Comparison of ENCODE assay signal across 9 cellular contexts in the genomic region with DNA sequence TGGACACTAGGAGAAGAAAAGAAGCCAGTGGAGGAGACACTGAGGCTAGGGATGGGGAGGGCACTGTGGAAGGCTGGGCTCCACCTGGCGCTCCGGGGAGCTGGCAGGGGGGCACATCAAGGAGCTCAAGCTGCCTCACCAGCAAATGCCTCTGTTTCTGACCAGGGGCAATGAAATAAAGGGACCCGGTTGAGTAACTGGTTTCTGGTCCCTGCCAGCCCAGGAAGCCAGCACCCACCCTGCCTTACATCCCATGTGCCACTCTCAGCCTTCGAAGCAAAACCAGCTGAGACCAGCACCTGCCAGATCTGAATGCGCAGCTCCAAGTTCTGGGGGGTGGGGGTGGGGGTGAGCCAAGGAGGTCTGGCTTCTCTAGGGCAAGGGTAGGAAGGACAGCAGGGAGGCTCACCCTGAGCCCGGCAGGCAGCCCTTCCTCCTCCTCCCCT.
DNase-seq lines count a peak whose midpoint lies in the region; ATAC-seq, FAIRE-seq and TF ChIP-seq lines count a peak whose summit lies in the region.
"Had no signal": no experiment of that assay in that cellular context is flagged by ENCODE, and none has a peak within 500 bp of the region (broad histone marks: within the 10 kb centered on the region; RNA-seq: fewer than 3 reads in every experiment).

No MANE protein-coding gene starts in this region.

- H3K4me3 ChIP-seq in AG04449 (ENCODE audit: low read depth, low read length) = peak overlapping the region; percentile 1; the same call in 1 of the 2 replicates
- peak overlapping the region; percentile 51 for H3K4me3 ChIP-seq in HUES6 (ENCODE audit: low read depth, low read length)
- H3K4me3 ChIP-seq in muscle layer of duodenum (ENCODE audit: low read depth in 1 of 2, low read length in 2 of 2) = peak overlapping the region; percentile 11 to 44

- H3K27ac Mint-ChIP-seq in central memory CD8-positive, alpha-beta T cell (ENCODE audit: low read depth) = no peak overlapping the region

- H3K36me3 Mint-ChIP-seq in central memory CD8-positive, alpha-beta T cell (ENCODE audit: insufficient read depth) = no peaks in the 10 kb centered on the region

- H3K27me3 Mint-ChIP-seq in central memory CD8-positive, alpha-beta T cell = peaks cover 27% of the 10 kb centered on the region

- peak; percentile 31 for ATAC-seq in central memory CD8-positive, alpha-beta T cell (replicated peaks; ENCODE audit: extremely low read depth, poor library complexity, severe bottlenecking)

- peaks cover 9% of the 10 kb centered on the region for H3K4me1 Mint-ChIP-seq in central memory CD8-positive, alpha-beta T cell

- H3K4me3 Mint-ChIP-seq in central memory CD8-positive, alpha-beta T cell = peak overlapping the region; percentile 42

- peaks cover 18% of the 10 kb centered on the region; the same call in 1 of the 2 replicates for H3K27me3 ChIP-seq in HUES6 (ENCODE audit: control insufficient read depth, insufficient read depth, low read length)
- H3K27me3 ChIP-seq in muscle layer of duodenum (ENCODE audit: low read depth, low read length) = no peaks in the 10 kb centered on the region

- H3K9me3 Mint-ChIP-seq in central memory CD8-positive, alpha-beta T cell = no peaks in the 10 kb centered on the region

- peak overlapping the region; percentile 42 for H3K9ac ChIP-seq in HUES6 (ENCODE audit: low read length)

- no peaks in the 10 kb centered on the region for H3K9me3 ChIP-seq in HUES6 (ENCODE audit: control insufficient read depth, insufficient read depth, low read depth, low read length)
- no peaks in the 10 kb centered on the region for H3K9me3 ChIP-seq in muscle layer of duodenum (ENCODE audit: control insufficient read depth in 1 of 2, low read length in 2 of 2)

- H3K36me3 ChIP-seq in HUES6 (ENCODE audit: control insufficient read depth, insufficient read depth, low read length) (no peaks in the 10 kb centered on the region), muscle layer of duodenum (ENCODE audit: control insufficient read depth in 1 of 2, insufficient read depth in 2 of 2, low read length in 2 of 2) (no peaks in the 10 kb centered on the region)

- POLR2A ChIA-PET in AG04449 (lab: Yijun Ruan, JAX) = no interaction called here

- peaks cover 22% of the 10 kb centered on the region for H3K4me1 ChIP-seq in HUES6 (ENCODE audit: control insufficient read depth, insufficient read depth, low read length)
- peaks cover 0 to 10% of the 10 kb centered on the region in 2 donors for H3K4me1 ChIP-seq in muscle layer of duodenum (ENCODE audit: control insufficient read depth in 1 of 2, insufficient read depth in 2 of 2, low read length in 2 of 2)

- no peak for TF ChIP-seq CTCF in AG04449 (IDR thresholded peaks at IDR 0.05; ENCODE audit: insufficient read depth, low read length, missing control alignments)

- FAIRE-seq in urothelium cell line (lab: Jason Lieb, UNC) = no peak

- CTCF ChIA-PET in AG04449 (lab: Yijun Ruan, JAX) = interaction anchor here (1.8 to 49.7 kb wide), 6 partner anchors 9 to 33 kb away, joined by 4 to 1718 read pairs (median 7); no protein-coding TSS in a partner anchor

- H3K27ac ChIP-seq in HUES6 (ENCODE audit: low read depth, low read length) (no peak overlapping the region), muscle layer of duodenum (ENCODE audit: low read length) (no peak overlapping the region)

- DNase-seq in AG04449 (ENCODE audit: low read depth, low spot score) (no peak), AG20443 (ENCODE audit: low spot score) (no peak), urothelium cell line (ENCODE audit: low spot score) (no peak), SKM-1 (lab: John Stamatoyannopoulos, UW; ENCODE audit: unreplicated experiment) (no peak)
- DNase-seq in central memory CD8-positive, alpha-beta T cell (ENCODE audit: low spot score in 2 of 2) = no peak
- DNase-seq in effector CD4-positive, alpha-beta T cell = no peak
- DNase-seq: GDM1 had no signal

Comparison
In these comparisons a context has a peak if more than half of its experiments do, and no peak if none do; other contexts are left out.
1. H3K4me3 ChIP-seq: peak in every context shown above with its lines; median percentile 51 in HUES6; 28 in muscle layer of duodenum; 1 in AG04449.